Comparison of ENCODE assay signal across 25 cellular contexts in the genomic region with DNA sequence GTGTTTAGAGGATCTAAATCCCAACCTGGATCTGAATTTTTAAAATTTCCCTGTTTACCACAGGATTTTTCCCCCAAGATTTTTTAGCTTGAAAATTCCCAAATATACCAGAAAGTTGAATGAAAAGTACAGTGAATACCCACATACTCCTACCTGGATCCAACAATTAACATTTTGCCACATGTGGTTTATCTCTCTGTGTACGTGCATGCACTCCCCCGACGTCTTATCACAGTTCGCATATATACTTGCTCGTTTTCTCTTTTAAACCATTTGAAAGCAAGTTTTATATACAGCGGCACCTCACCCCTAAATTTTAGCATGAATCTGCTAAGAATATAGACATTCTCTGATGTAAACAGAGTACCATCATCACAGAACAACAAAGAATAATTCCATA.
DNase-seq lines count a peak whose midpoint lies in the region; ATAC-seq, FAIRE-seq and TF ChIP-seq lines count a peak whose summit lies in the region.
"Had no signal": no experiment of that assay in that cellular context is flagged by ENCODE, and none has a peak within 500 bp of the region (broad histone marks: within the 10 kb centered on the region; RNA-seq: fewer than 3 reads in every experiment).

No MANE protein-coding gene starts in this region.

- BruUV-seq in K562 (replicated peaks; lab: Mats Ljungman, UMichigan): no TSS peak

- TF ChIP-seq CTCF in K562 (IDR thresholded peaks at IDR 0.05 in 2 of 3, conservative IDR thresholded peaks at IDR 0.05 in 1 of 3; ENCODE audit: insufficient read depth in 2 of 3, low read depth in 1 of 3, low read length in 3 of 3) (no peak), nephron (IDR thresholded peaks at IDR 0.05; ENCODE audit: unreplicated experiment in 3 of 3) (no peak), osteocyte (IDR thresholded peaks at IDR 0.05) (no peak)

- no peaks in the 10 kb centered on the region for H4K20me1 ChIP-seq in K562 (replicated peaks; ENCODE audit: control insufficient read depth, insufficient read depth, low read length)

- H3K27ac ChIP-seq in K562 (ENCODE audit: extremely low read depth, low read depth, low read length): no peak overlapping the region
- H3K27ac ChIP-seq in CD4-positive, alpha-beta memory T cell (ENCODE audit: low read depth, low read length): no peak overlapping the region
- H3K27ac ChIP-seq: 22Rv1; A549; BLaER1 treated with 17β-estradiol and CSF1 and Interleukin-3, amounts not matched to agents 10 nM and 100 nM; C4-2B had no signal

- no peak overlapping the region for H3K4me3 ChIP-seq in K562
- H3K4me3 ChIP-seq in CD4-positive, alpha-beta memory T cell (ENCODE audit: low read length in 2 of 2): no peak overlapping the region
- H3K4me3 ChIP-seq: A549; BLaER1 treated with 17β-estradiol and CSF1 and Interleukin-3, amounts not matched to agents 10 nM and 100 nM had no signal

- H2AFZ ChIP-seq in K562 (ENCODE audit: low read depth, low read length): no peak overlapping the region

- H3K36me3 Mint-ChIP-seq in nephron (ENCODE audit: low read depth) (no peaks in the 10 kb centered on the region), osteocyte (ENCODE audit: unreplicated experiment) (no peaks in the 10 kb centered on the region)
- peaks cover 7 to 8% of the 10 kb centered on the region in 2 donors for H3K36me3 Mint-ChIP-seq in CD4-positive, alpha-beta memory T cell

- no peaks in the 10 kb centered on the region for H3K9me3 Mint-ChIP-seq in nephron
- no peaks in the 10 kb centered on the region for H3K9me3 Mint-ChIP-seq in osteocyte (ENCODE audit: unreplicated experiment)
- no peaks in the 10 kb centered on the region for H3K9me3 Mint-ChIP-seq in CD4-positive, alpha-beta memory T cell
- H3K9me3 Mint-ChIP-seq: CD4-positive, alpha-beta T cell; CD8-positive, alpha-beta memory T cell had no signal

- H3K4me1 Mint-ChIP-seq in nephron (peaks cover 57% of the 10 kb centered on the region), osteocyte (ENCODE audit: unreplicated experiment) (peaks cover 66% of the 10 kb centered on the region)
- no peaks in the 10 kb centered on the region for H3K4me1 Mint-ChIP-seq in CD4-positive, alpha-beta memory T cell
- H3K4me1 Mint-ChIP-seq: B cell; CD8-positive, alpha-beta memory T cell had no signal

- DNase-seq in K562 (ENCODE audit: extremely low read depth in 1 of 4, low spot score in 3 of 4): peak in 1 of 4 experiments; percentile 17
- DNase-seq in osteocyte (ENCODE audit: extremely low spot score, unreplicated experiment): no peak
- DNase-seq in NCI-H1930 (lab: John Stamatoyannopoulos, UW): no peak
- DNase-seq in CD4-positive, alpha-beta memory T cell: no peak
- DNase-seq: AML-193; CD4-positive, alpha-beta T cell; CD8-positive, alpha-beta memory T cell; COR-L47; DMS 273 treated with DMSO at 0.1 percent for 48 hours; DMS153; DMS53; DMS79; DND-41; EL; GF-D8 had no signal

- H3K79me2 ChIP-seq in K562 (ENCODE audit: control insufficient read depth, insufficient read depth, low read length): no peaks in the 10 kb centered on the region

- H3K27me3 Mint-ChIP-seq in nephron (ENCODE audit: low read depth): no peaks in the 10 kb centered on the region
- H3K27me3 Mint-ChIP-seq in osteocyte (ENCODE audit: unreplicated experiment): no peaks in the 10 kb centered on the region
- H3K27me3 Mint-ChIP-seq in CD4-positive, alpha-beta memory T cell: no peaks in the 10 kb centered on the region
- H3K27me3 Mint-ChIP-seq: B cell; CD4-positive, alpha-beta T cell; CD8-positive, alpha-beta memory T cell had no signal

- H3K4me3 Mint-ChIP-seq in nephron: no peak overlapping the region
- no peak overlapping the region for H3K4me3 Mint-ChIP-seq in osteocyte (ENCODE audit: unreplicated experiment)
- no peak overlapping the region for H3K4me3 Mint-ChIP-seq in CD4-positive, alpha-beta memory T cell
- H3K4me3 Mint-ChIP-seq: B cell; CD4-positive, alpha-beta T cell; CD8-positive, alpha-beta memory T cell had no signal

- TF ChIP-seq POLR2A in K562 (conservative IDR thresholded peaks at IDR 0.05): no peak

- H3K9ac ChIP-seq in K562 (ENCODE audit: insufficient read depth in 1 of 2, low read depth in 2 of 2, low read length in 2 of 2): no peak overlapping the region
- H3K9ac ChIP-seq: BLaER1 treated with 17β-estradiol and CSF1 and Interleukin-3, amounts not matched to agents 10 nM and 100 nM had no signal

- peak overlapping the region in 2 of 3 experiments; percentile 72 to 98 for H3K27ac Mint-ChIP-seq in nephron
- peak overlapping the region; percentile 96 for H3K27ac Mint-ChIP-seq in osteocyte (ENCODE audit: unreplicated experiment)
- no peak overlapping the region for H3K27ac Mint-ChIP-seq in CD4-positive, alpha-beta memory T cell
- H3K27ac Mint-ChIP-seq: B cell; CD4-positive, alpha-beta T cell had no signal

- H3K36me3 ChIP-seq in K562 (ENCODE audit: control insufficient read depth, insufficient read depth, low read length): no peaks in the 10 kb centered on the region
- no peaks in the 10 kb centered on the region for H3K36me3 ChIP-seq in CD4-positive, alpha-beta memory T cell (ENCODE audit: insufficient read depth, low read length)

- TF ChIP-seq EP300 in K562 (IDR thresholded peaks at IDR 0.05; ENCODE audit: low read length): no peak

- H3K4me2 ChIP-seq in K562 (ENCODE audit: insufficient read depth, low read length): no peak overlapping the region; the same call in 1 of the 2 replicates
- H3K4me2 ChIP-seq: A549; BLaER1 treated with 17β-estradiol and CSF1 and Interleukin-3, amounts not matched to agents 10 nM and 100 nM had no signal

- ATAC-seq in K562: peak; percentile 51
- ATAC-seq in GM19328 (IDR thresholded peaks at IDR 0.05; ENCODE audit: unreplicated experiment): no peak
- ATAC-seq: A549 had no signal

- POLR2A ChIA-PET in K562 (lab: Yijun Ruan, JAX): no interaction called here
- POLR2A ChIA-PET in CD4-positive, alpha-beta memory T cell (lab: Charles Lee; ENCODE audit: partially characterized antibody): no interaction called here

- TF ChIP-seq RAD21 in K562 (CRISPR knock-in tag; conservative IDR thresholded peaks at IDR 0.05 in 1 of 2, IDR thresholded peaks at IDR 0.05 in 1 of 2): no peak

- in situ Hi-C loops in K562 (cut with MboI): no loop called here

- no peaks in the 10 kb centered on the region for H3K9me1 ChIP-seq in K562 (ENCODE audit: control insufficient read depth, insufficient read depth, low read length)

- CTCF ChIA-PET in K562 (lab: Yijun Ruan, JAX; ENCODE audit: low intra/inter-chr PET ratio): no interaction called here
- CTCF ChIA-PET in CD4-positive, alpha-beta memory T cell (lab: Charles Lee; ENCODE audit: partially characterized antibody): no interaction called here

- intact Hi-C loops in K562 (cut with micrococcal nuclease): no loop called here
- intact Hi-C loops in CD4-positive, alpha-beta memory T cell (cut with micrococcal nuclease): no loop called here

- no peaks in the 10 kb centered on the region for H3K27me3 ChIP-seq in K562 (ENCODE audit: control insufficient read depth in 2 of 2, insufficient read depth in 2 of 2, low read length in 2 of 2)
- H3K27me3 ChIP-seq in CD4-positive, alpha-beta memory T cell (ENCODE audit: insufficient read depth, low read length): no peaks in the 10 kb centered on the region
- H3K27me3 ChIP-seq: BLaER1 treated with 17β-estradiol and CSF1 and Interleukin-3, amounts not matched to agents 10 nM and 100 nM had no signal

- no peaks in the 10 kb centered on the region for H3K9me3 ChIP-seq in K562 (replicated peaks; ENCODE audit: control insufficient read depth, insufficient read depth, low read depth, low read length)
- H3K9me3 ChIP-seq in CD4-positive, alpha-beta memory T cell (ENCODE audit: control insufficient read depth in 1 of 2, low read length in 2 of 2): no peaks in the 10 kb centered on the region
- H3K9me3 ChIP-seq: A549; BLaER1 treated with 17β-estradiol and CSF1 and Interleukin-3, amounts not matched to agents 10 nM and 100 nM had no signal

- WGBS in K562 (ENCODE audit: insufficient coverage, low coverage, missing lambda C conversion rate): 11% methylated on average over 6 of the region's 6 CpGs

- FAIRE-seq in K562 (lab: Jason Lieb, UNC): no peak
- FAIRE-seq: A549, G401.6, GM12891, GM19239 had no signal

- H3K4me1 ChIP-seq in K562 (replicated peaks in 1 of 2; ENCODE audit: control insufficient read depth in 2 of 2, insufficient read depth in 2 of 2, low read length in 2 of 2): peaks cover 0 to 6% of the 10 kb centered on the region in 2 experiments; a peak in 2 of 5 replicates
- H3K4me1 ChIP-seq in CD4-positive, alpha-beta memory T cell (ENCODE audit: insufficient read depth, low read length): no peaks in the 10 kb centered on the region
- H3K4me1 ChIP-seq: A549 had no signal

TF ChIP-seq in K562, 482 proteins besides CTCF, POLR2A, EP300 and RAD21 (continues in another document):
- TF ChIP-seq TCF3 (CRISPR knock-in tag; IDR thresholded peaks at IDR 0.05): peak; percentile 43
- TF ChIP-seq TBP (optimal IDR thresholded peaks at IDR 0.05; ENCODE audit: low read depth, low read length): no peak
- TF ChIP-seq CXXC5 (CRISPR knock-in tag; IDR thresholded peaks at IDR 0.05): 0 out of 2 replicates have a peak, but pooled peaks have one; percentile 20
- TF ChIP-seq, protein P1, sequence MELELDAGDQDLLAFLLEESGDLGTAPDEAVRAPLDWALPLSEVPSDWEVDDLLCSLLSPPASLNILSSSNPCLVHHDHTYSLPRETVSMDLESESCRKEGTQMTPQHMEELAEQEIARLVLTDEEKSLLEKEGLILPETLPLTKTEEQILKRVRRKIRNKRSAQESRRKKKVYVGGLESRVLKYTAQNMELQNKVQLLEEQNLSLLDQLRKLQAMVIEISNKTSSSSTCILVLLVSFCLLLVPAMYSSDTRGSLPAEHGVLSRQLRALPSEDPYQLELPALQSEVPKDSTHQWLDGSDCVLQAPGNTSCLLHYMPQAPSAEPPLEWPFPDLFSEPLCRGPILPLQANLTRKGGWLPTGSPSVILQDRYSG (tag; conservative IDR thresholded peaks at IDR 0.05; ENCODE audit: low read depth): no peak
- TF ChIP-seq, protein P2, sequence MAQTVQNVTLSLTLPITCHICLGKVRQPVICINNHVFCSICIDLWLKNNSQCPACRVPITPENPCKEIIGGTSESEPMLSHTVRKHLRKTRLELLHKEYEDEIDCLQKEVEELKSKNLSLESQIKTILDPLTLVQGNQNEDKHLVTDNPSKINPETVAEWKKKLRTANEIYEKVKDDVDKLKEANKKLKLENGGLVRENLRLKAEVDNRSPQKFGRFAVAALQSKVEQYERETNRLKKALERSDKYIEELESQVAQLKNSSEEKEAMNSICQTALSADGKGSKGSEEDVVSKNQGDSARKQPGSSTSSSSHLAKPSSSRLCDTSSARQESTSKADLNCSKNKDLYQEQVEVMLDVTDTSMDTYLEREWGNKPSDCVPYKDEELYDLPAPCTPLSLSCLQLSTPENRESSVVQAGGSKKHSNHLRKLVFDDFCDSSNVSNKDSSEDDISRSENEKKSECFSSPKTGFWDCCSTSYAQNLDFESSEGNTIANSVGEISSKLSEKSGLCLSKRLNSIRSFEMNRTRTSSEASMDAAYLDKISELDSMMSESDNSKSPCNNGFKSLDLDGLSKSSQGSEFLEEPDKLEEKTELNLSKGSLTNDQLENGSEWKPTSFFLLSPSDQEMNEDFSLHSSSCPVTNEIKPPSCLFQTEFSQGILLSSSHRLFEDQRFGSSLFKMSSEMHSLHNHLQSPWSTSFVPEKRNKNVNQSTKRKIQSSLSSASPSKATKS (CRISPR knock-in tag; IDR thresholded peaks at IDR 0.05): no peak
- TF ChIP-seq SIN3A (IDR thresholded peaks at IDR 0.05; ENCODE audit: borderline replicate concordance in 2 of 2, control insufficient read depth in 1 of 2, low read depth in 2 of 2, low read length in 2 of 2): no peak

Comparison
In these comparisons a context has a peak if more than half of its experiments do, and no peak if none do; other contexts are left out.
1. H3K27ac Mint-ChIP-seq: peak in nephron (2 of 3) and osteocyte (single experiment); none in CD4-positive, alpha-beta memory T cell (0 of 7).